In the genomic region with DNA sequence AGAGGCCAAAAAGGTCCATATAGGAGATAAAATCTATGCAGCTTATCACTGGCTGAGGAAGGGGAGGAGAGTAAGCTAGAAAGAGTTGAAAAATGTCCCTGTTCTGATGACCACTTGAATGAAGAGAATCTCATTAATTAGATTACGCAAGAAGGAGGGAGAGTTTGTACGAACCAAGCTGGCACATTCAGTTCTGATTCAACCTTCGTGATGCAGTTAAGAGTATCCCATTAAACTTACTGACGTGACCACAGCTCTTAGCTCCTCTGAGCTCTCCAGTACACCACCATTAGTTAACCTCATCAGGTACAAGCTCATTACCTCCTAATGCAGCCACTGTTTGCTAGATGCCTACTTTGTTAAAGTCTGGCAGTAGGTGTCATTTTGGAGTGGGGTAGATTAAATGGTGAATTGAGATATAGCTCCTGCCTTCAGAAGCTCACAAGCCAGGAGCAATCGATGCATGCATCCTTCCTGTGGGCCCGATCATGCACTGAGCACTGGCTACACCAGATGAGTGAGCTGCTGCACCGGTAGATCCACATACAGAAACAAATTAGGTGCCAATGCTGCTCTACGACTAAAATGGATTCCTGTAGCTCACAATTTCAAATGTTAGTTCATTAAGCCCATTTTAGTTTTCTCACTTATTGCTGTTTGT, we compare ENCODE assay signal across 18 cellular contexts.
DNase-seq lines count a peak whose midpoint lies in the region; ATAC-seq, FAIRE-seq and TF ChIP-seq lines count a peak whose summit lies in the region.
"Had no signal": no experiment of that assay in that cellular context is flagged by ENCODE, and none has a peak within 500 bp of the region (broad histone marks: within the 10 kb centered on the region; RNA-seq: fewer than 3 reads in every experiment).

No MANE protein-coding gene starts in this region.

- POLR2A ChIA-PET in A549 (lab: Yijun Ruan, JAX): no interaction called here

- no peaks in the 10 kb centered on the region for H3K9me3 Mint-ChIP-seq in activated CD8-positive, alpha-beta memory T cell treated with anti-CD3 and anti-CD28 coated beads, Interleukin-2, amount 10 ng/mL, durations not matched to agents 7 days and 5 days (ENCODE audit: low read depth)
- no peaks in the 10 kb centered on the region for H3K9me3 Mint-ChIP-seq in stimulated activated memory B cell treated with anti-CD40 and anti-IgM and Interleukin-4, amounts not matched to agents 10 μg/mL and 1 μg/mL and 100 μg/mL, for 72 hours
- H3K9me3 Mint-ChIP-seq: mesothelial cell of epicardium; stimulated activated naive B cell treated with anti-CD40 and anti-IgM and Interleukin-4, amounts not matched to agents 10 μg/mL and 1 μg/mL and 100 μg/mL, for 72 hours had no signal

- H3K4me3 Mint-ChIP-seq in activated CD8-positive, alpha-beta memory T cell treated with anti-CD3 and anti-CD28 coated beads, Interleukin-2, amount 10 ng/mL, durations not matched to agents 7 days and 5 days: no peak overlapping the region
- H3K4me3 Mint-ChIP-seq in stimulated activated memory B cell treated with anti-CD40 and anti-IgM and Interleukin-4, amounts not matched to agents 10 μg/mL and 1 μg/mL and 100 μg/mL, for 72 hours: no peak overlapping the region
- H3K4me3 Mint-ChIP-seq: activated CD8-positive, alpha-beta T cell treated with anti-CD3 and anti-CD28 coated beads, Interleukin-2, amount 10 ng/mL, durations not matched to agents 7 days and 5 days; mesothelial cell of epicardium; stimulated activated naive B cell treated with anti-CD40 and anti-IgM and Interleukin-4, amounts not matched to agents 10 μg/mL and 1 μg/mL and 100 μg/mL, for 72 hours had no signal

- intact Hi-C loops in left lung (cut with DNase I): no loop called here

- no peak for TF ChIP-seq RAD21 in A549 (conservative IDR thresholded peaks at IDR 0.05 in 1 of 2, IDR thresholded peaks at IDR 0.05 in 1 of 2)

- CTCF ChIA-PET in A549 (lab: Yijun Ruan, JAX): no interaction called here
- CTCF ChIA-PET in activated CD8-positive, alpha-beta memory T cell treated with anti-CD3 and anti-CD28 coated beads, Interleukin-2, amount 10 ng/mL, durations not matched to agents 7 days and 5 days (lab: Charles Lee): interaction anchor here (1.0 kb wide), 1 partner anchor 9 kb away, joined by 3 read pairs; no protein-coding TSS in a partner anchor

- H3K27me3 ChIP-seq in left lung: no peaks in the 10 kb centered on the region
- H3K27me3 ChIP-seq: tibial nerve had no signal

- no peak for TF ChIP-seq EP300 in A549 (IDR thresholded peaks at IDR 0.05)

- no peak for FAIRE-seq in A549 (lab: Jason Lieb, UNC)
- FAIRE-seq: kidney had no signal

- WGBS in A549 (ENCODE audit: missing lambda C conversion rate): 97% methylated on average over 8 of the region's 8 CpGs

- H3K27ac Mint-ChIP-seq in activated CD8-positive, alpha-beta memory T cell treated with anti-CD3 and anti-CD28 coated beads, Interleukin-2, amount 10 ng/mL, durations not matched to agents 7 days and 5 days: no peak overlapping the region
- H3K27ac Mint-ChIP-seq in stimulated activated memory B cell treated with anti-CD40 and anti-IgM and Interleukin-4, amounts not matched to agents 10 μg/mL and 1 μg/mL and 100 μg/mL, for 72 hours: no peak overlapping the region
- H3K27ac Mint-ChIP-seq: activated CD8-positive, alpha-beta T cell treated with anti-CD3 and anti-CD28 coated beads, Interleukin-2, amount 10 ng/mL, durations not matched to agents 7 days and 5 days; mesothelial cell of epicardium; stimulated activated naive B cell treated with anti-CD40 and anti-IgM and Interleukin-4, amounts not matched to agents 10 μg/mL and 1 μg/mL and 100 μg/mL, for 72 hours had no signal

- H3K36me3 Mint-ChIP-seq in activated CD8-positive, alpha-beta memory T cell treated with anti-CD3 and anti-CD28 coated beads, Interleukin-2, amount 10 ng/mL, durations not matched to agents 7 days and 5 days: peaks cover 6% of the 10 kb centered on the region
- H3K36me3 Mint-ChIP-seq in stimulated activated memory B cell treated with anti-CD40 and anti-IgM and Interleukin-4, amounts not matched to agents 10 μg/mL and 1 μg/mL and 100 μg/mL, for 72 hours: no peaks in the 10 kb centered on the region
- H3K36me3 Mint-ChIP-seq: mesothelial cell of epicardium; stimulated activated naive B cell treated with anti-CD40 and anti-IgM and Interleukin-4, amounts not matched to agents 10 μg/mL and 1 μg/mL and 100 μg/mL, for 72 hours had no signal

- ATAC-seq in A549 (no peak), left lung (peak; percentile 65)
- ATAC-seq in activated CD8-positive, alpha-beta memory T cell treated with anti-CD3 and anti-CD28 coated beads, Interleukin-2, amount 10 ng/mL, durations not matched to agents 7 days and 5 days: no peak
- no peak for ATAC-seq in stimulated activated memory B cell treated with anti-CD40 and anti-IgM and Interleukin-4, amounts not matched to agents 10 μg/mL and 1 μg/mL and 100 μg/mL, for 72 hours
- ATAC-seq: activated CD8-positive, alpha-beta T cell treated with anti-CD3 and anti-CD28 coated beads, Interleukin-2, amount 10 ng/mL, durations not matched to agents 7 days and 5 days; esophagus mucosa had no signal

- H3K4me1 ChIP-seq in A549: peaks cover 46% of the 10 kb centered on the region
- H3K4me1 ChIP-seq in left lung: no peaks in the 10 kb centered on the region

- DNase-seq in A549 (ENCODE audit: low read depth in 1 of 2, low spot score in 1 of 2) (no peak), NCI-H82 treated with DMSO at 0.1 percent for 48 hours (lab: John Stamatoyannopoulos, UW; ENCODE audit: unreplicated experiment) (peak; percentile 16), epithelial cell of esophagus (ENCODE audit: low read depth) (peak; percentile 37), left lung (no peak), NCI-H2196 (lab: John Stamatoyannopoulos, UW; ENCODE audit: unreplicated experiment) (no peak)
- DNase-seq in stimulated activated CD4-positive, alpha-beta T cell treated with anti-CD3 and anti-CD28 coated beads, Interleukin-4, amount 100 ng/mL, for 1 hour: no peak
- no peak for DNase-seq in activated CD8-positive, alpha-beta memory T cell treated with anti-CD3 and anti-CD28 coated beads, Interleukin-2, amount 10 ng/mL, durations not matched to agents 7 days and 5 days
- DNase-seq: activated CD8-positive, alpha-beta T cell treated with anti-CD3 and anti-CD28 coated beads, Interleukin-2, amount 10 ng/mL, durations not matched to agents 7 days and 5 days; activated T-cell treated with anti-CD3 and anti-CD28 coated beads, Interleukin-2, amount 50 U/mL, for 48 hours; kidney; MV-4-11; NCI-H187; stimulated activated naive B cell treated with anti-CD40 and anti-IgM and Interleukin-4, amounts not matched to agents 10 μg/mL and 1 μg/mL and 100 μg/mL, for 72 hours; T-helper 2 cell had no signal

- H3K27ac ChIP-seq in A549 (peak overlapping the region; percentile 0 to 90; a peak in 1 of 6 replicates), left lung (no peak overlapping the region)

- no peaks in the 10 kb centered on the region for H3K9me3 ChIP-seq in A549
- H3K9me3 ChIP-seq in left lung: no peaks in the 10 kb centered on the region
- H3K9me3 ChIP-seq: tibial nerve had no signal

- no peaks in the 10 kb centered on the region for H3K27me3 Mint-ChIP-seq in activated CD8-positive, alpha-beta memory T cell treated with anti-CD3 and anti-CD28 coated beads, Interleukin-2, amount 10 ng/mL, durations not matched to agents 7 days and 5 days
- H3K27me3 Mint-ChIP-seq in stimulated activated memory B cell treated with anti-CD40 and anti-IgM and Interleukin-4, amounts not matched to agents 10 μg/mL and 1 μg/mL and 100 μg/mL, for 72 hours: no peaks in the 10 kb centered on the region
- H3K27me3 Mint-ChIP-seq: stimulated activated naive B cell treated with anti-CD40 and anti-IgM and Interleukin-4, amounts not matched to agents 10 μg/mL and 1 μg/mL and 100 μg/mL, for 72 hours had no signal

- peaks cover 30% of the 10 kb centered on the region for H3K4me1 Mint-ChIP-seq in activated CD8-positive, alpha-beta memory T cell treated with anti-CD3 and anti-CD28 coated beads, Interleukin-2, amount 10 ng/mL, durations not matched to agents 7 days and 5 days
- peaks cover 12% of the 10 kb centered on the region for H3K4me1 Mint-ChIP-seq in stimulated activated memory B cell treated with anti-CD40 and anti-IgM and Interleukin-4, amounts not matched to agents 10 μg/mL and 1 μg/mL and 100 μg/mL, for 72 hours

- H3K36me3 ChIP-seq in left lung: no peaks in the 10 kb centered on the region
- H3K36me3 ChIP-seq: tibial nerve had no signal

- no peak for TF ChIP-seq CTCF in A549 (IDR thresholded peaks at IDR 0.05)
- TF ChIP-seq CTCF in epithelial cell of esophagus (IDR thresholded peaks at IDR 0.05; ENCODE audit: insufficient read depth, low read depth, low read length, missing control alignments): no peak
- no peak for TF ChIP-seq CTCF in left lung (IDR thresholded peaks at IDR 0.05)

- no peak overlapping the region for H3K4me2 ChIP-seq in A549

- no peak for TF ChIP-seq POLR2A in A549 (IDR thresholded peaks at IDR 0.05; ENCODE audit: low read length)

- no peak overlapping the region for H3K4me3 ChIP-seq in A549
- no peak overlapping the region for H3K4me3 ChIP-seq in epithelial cell of esophagus (ENCODE audit: low read length)
- no peak overlapping the region for H3K4me3 ChIP-seq in left lung
- H3K4me3 ChIP-seq: tibial nerve had no signal

TF ChIP-seq in A549, 52 proteins besides CTCF, POLR2A, EP300 and RAD21 (continues in another document):
- TF ChIP-seq TFCP2L1 (CRISPR knock-in tag; IDR thresholded peaks at IDR 0.05): no peak
- no peak for TF ChIP-seq FOSL2 (IDR thresholded peaks at IDR 0.05)
- TF ChIP-seq FOSL2 (CRISPR knock-in tag; IDR thresholded peaks at IDR 0.05): no peak
- no peak for TF ChIP-seq ZNF302 (CRISPR knock-in tag; IDR thresholded peaks at IDR 0.05)

Comparison
In these comparisons a context has a peak if more than half of its experiments do, and no peak if none do; other contexts are left out.
1. DNase-seq: peak in NCI-H82 treated with DMSO at 0.1 percent for 48 hours (single experiment) and epithelial cell of esophagus (single experiment); none in A549 (0 of 2), left lung (0 of 2), stimulated activated CD4-positive, alpha-beta T cell treated with anti-CD3 and anti-CD28 coated beads, Interleukin-4, amount 100 ng/mL, for 1 hour (single experiment), activated CD8-positive, alpha-beta memory T cell treated with anti-CD3 and anti-CD28 coated beads, Interleukin-2, amount 10 ng/mL, durations not matched to agents 7 days and 5 days (single experiment) and NCI-H2196 (single experiment).
2. H3K27ac ChIP-seq: peak in A549 (2 of 2); none in left lung (0 of 2).